ENCODE assay signal across 20 cellular contexts in the genomic region with DNA sequence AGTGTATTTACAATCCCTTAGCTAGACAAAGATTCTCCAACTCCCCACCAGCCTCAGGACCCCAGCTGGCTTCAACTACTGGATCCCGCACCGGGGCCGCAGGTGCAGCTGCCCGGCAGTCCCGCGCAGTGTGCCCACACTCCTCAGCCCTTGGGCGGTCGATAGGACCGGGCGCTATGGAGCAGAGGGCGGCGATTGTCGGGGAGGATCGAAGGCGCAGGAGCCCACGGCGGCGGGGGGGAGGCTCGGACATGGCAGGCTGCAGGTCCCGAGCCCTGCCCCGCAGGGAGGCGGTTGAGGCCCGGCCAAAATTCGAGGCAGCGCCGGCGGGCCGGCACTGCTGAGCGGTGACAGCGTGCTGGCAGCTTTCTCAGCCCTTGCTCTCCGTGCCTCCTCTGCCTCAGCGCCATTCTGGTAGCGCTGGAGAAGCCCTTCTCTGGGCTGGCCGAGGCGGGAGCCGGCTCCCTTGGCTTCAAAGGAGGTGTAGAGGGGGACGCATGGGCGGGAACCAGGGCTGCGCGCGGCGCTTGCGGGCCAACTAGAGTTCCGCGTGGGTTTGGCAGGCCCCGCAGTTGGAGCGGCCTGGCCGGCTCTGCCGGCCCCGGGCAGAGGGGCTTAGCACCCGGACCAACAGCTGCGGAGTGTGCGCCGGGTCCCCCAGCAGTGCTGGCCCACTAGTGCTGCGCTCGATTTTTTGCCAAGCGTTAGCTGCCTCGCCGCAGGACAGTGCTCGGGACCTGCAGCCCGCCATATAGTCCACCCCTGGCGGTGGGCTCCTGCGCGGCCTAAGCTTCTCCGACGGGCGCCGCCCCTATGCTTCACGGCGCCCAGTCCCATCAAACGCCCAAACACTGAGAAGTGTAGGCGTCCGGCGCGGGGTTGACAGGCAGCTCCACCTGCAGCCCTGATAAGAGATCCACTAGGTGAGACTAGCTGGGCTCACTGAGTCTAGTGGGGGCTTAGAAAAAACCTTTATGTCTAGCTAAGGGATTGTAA. TPM values are rescaled to one million over a fixed set of nuclear protein-coding genes. Genes with fewer than 3 reads are reported as not detected.
DNase-seq lines count a peak whose midpoint lies in the region; ATAC-seq and TF ChIP-seq lines count a peak whose summit lies in the region.
"Had no signal": no experiment of that assay in that cellular context is flagged by ENCODE, and none has a peak within 500 bp of the region (broad histone marks: within the 10 kb centered on the region; RNA-seq: fewer than 3 reads in every experiment).

No MANE protein-coding gene starts in this region.

- DNase-seq in Right ventricle myocardium superior (peak; percentile 43), right atrium auricular region (ENCODE audit: low spot score) (no peak), heart right ventricle (peak; percentile 8 to 40), osteoblast (ENCODE audit: insufficient read length, low spot score, missing footprints) (no peak), vagina (ENCODE audit: extremely low spot score in 2 of 2) (no peak), NK-92 (lab: John Stamatoyannopoulos, UW; ENCODE audit: unreplicated experiment) (no peak)
- DNase-seq: activated CD4-positive, alpha-beta T cell treated with anti-CD3 and anti-CD28 coated beads for 4 hours; Calu3; mesendoderm; naive thymus-derived CD8-positive, alpha-beta T cell; NCI-H187; NCI-H345; PC-3; SIG-M5; stimulated activated CD4-positive, alpha-beta T cell treated with anti-CD3 and anti-CD28 coated beads, Interleukin-4, amount 100 ng/mL, for 1 hour; T-helper 1 cell had no signal

- H3K36me3 ChIP-seq in right atrium auricular region (no peaks in the 10 kb centered on the region), heart right ventricle (no peaks in the 10 kb centered on the region), osteoblast (ENCODE audit: insufficient read depth, low read length) (no peaks in the 10 kb centered on the region), vagina (no peaks in the 10 kb centered on the region)
- H3K36me3 ChIP-seq: BLaER1 had no signal

- H4K20me1 ChIP-seq in osteoblast (ENCODE audit: insufficient read depth, low read length), result no peaks in the 10 kb centered on the region
- H4K20me1 ChIP-seq: BLaER1 had no signal

- TF ChIP-seq CTCF in right atrium auricular region (IDR thresholded peaks at IDR 0.05), result no peak
- no peak for TF ChIP-seq CTCF in heart right ventricle (IDR thresholded peaks at IDR 0.05)
- no peak for TF ChIP-seq CTCF in osteoblast (IDR thresholded peaks at IDR 0.05; ENCODE audit: extremely low read depth, low read depth, low read length)
- TF ChIP-seq CTCF in vagina (IDR thresholded peaks at IDR 0.05), result no peak

- peak overlapping the region in 1 of 2 donors; percentile 21 for H3K4me3 ChIP-seq in right atrium auricular region
- H3K4me3 ChIP-seq in heart right ventricle, result peak overlapping the region in 6 of 10 donors; percentile 19 to 32 (median 26)
- H3K4me3 ChIP-seq in osteoblast (ENCODE audit: insufficient read depth, low read length), result peak overlapping the region; percentile 6
- peak overlapping the region; percentile 7 to 8 for H3K4me3 ChIP-seq in vagina
- H3K4me3 ChIP-seq: BLaER1 had no signal

- H3K27me3 ChIP-seq in right atrium auricular region (no peaks in the 10 kb centered on the region), heart right ventricle (peaks cover 0 to 7% (median 0%) of the 10 kb centered on the region in 7 donors), osteoblast (ENCODE audit: insufficient read depth, low read length) (no peaks in the 10 kb centered on the region), vagina (no peaks in the 10 kb centered on the region)
- H3K27me3 ChIP-seq: BLaER1 had no signal

- 54 to 85% methylated on average over 74 to 75 of the region's 75 CpGs for WGBS in heart right ventricle, 2 donors

- H2AFZ ChIP-seq in osteoblast (ENCODE audit: low read length), result peak overlapping the region; percentile 44
- H2AFZ ChIP-seq: parathyroid adenoma had no signal

- H3K4me2 ChIP-seq in osteoblast (ENCODE audit: insufficient read depth, low read length), result no peak overlapping the region
- H3K4me2 ChIP-seq: BLaER1 had no signal

- no peak overlapping the region for H3K27ac ChIP-seq in right atrium auricular region
- H3K27ac ChIP-seq in heart right ventricle, result no peak overlapping the region
- H3K27ac ChIP-seq in osteoblast (ENCODE audit: low read depth, low read length), result no peak overlapping the region
- no peak overlapping the region for H3K27ac ChIP-seq in vagina
- H3K27ac ChIP-seq: BLaER1, parathyroid adenoma had no signal

- H3K4me1 ChIP-seq in right atrium auricular region (peaks cover 0 to 4% of the 10 kb centered on the region in 2 donors), heart right ventricle (peaks cover 0 to 2% (median 0%) of the 10 kb centered on the region in 9 donors), osteoblast (ENCODE audit: insufficient read depth, low read length) (peaks cover 16% of the 10 kb centered on the region), vagina (peaks cover 8% of the 10 kb centered on the region)
- H3K4me1 ChIP-seq: parathyroid adenoma had no signal

- no peaks in the 10 kb centered on the region for H3K79me2 ChIP-seq in osteoblast (ENCODE audit: insufficient read depth, low read length)
- H3K79me2 ChIP-seq: parathyroid adenoma had no signal

- ATAC-seq in Right ventricle myocardium superior (ENCODE audit: poor library complexity) (peak; percentile 74), heart right ventricle (peak in 7 of 8 donors; percentile 37 to 92 (median 66)), HG02973 (IDR thresholded peaks at IDR 0.05; ENCODE audit: unreplicated experiment) (no peak), GM21423 (IDR thresholded peaks at IDR 0.05; ENCODE audit: unreplicated experiment) (no peak)
- ATAC-seq: naive thymus-derived CD8-positive, alpha-beta T cell; PC-3 had no signal

- no peak for TF ChIP-seq POLR2A in vagina (IDR thresholded peaks at IDR 0.05)

- intact Hi-C loops in Right ventricle myocardium superior (cut with DNase I), result no loop called here
- intact Hi-C loops in heart right ventricle (cut with DNase I), result no loop called here
- intact Hi-C loops in vagina (cut with DNase I), result no loop called here

- H3K9me3 ChIP-seq in right atrium auricular region, result no peaks in the 10 kb centered on the region
- no peaks in the 10 kb centered on the region for H3K9me3 ChIP-seq in heart right ventricle
- H3K9me3 ChIP-seq in osteoblast (ENCODE audit: low read depth, low read length), result no peaks in the 10 kb centered on the region
- H3K9me3 ChIP-seq in vagina, result no peaks in the 10 kb centered on the region

RNA-seq across cellular contexts. Expression of gene KIF13A, which starts 32.4 kb away (rescaled TPM):
- total RNA-seq in Right ventricle myocardium superior (52.7 TPM), right atrium auricular region (10 to 100 TPM; 56.6 to 68.3 TPM), heart right ventricle (100 to 1,000 TPM in 6 of 10 donors, 10 to 100 TPM in 4; 48.0 to 198 (median 118) TPM), osteoblast (61.5 and 90.5 TPM in 2 replicates), vagina (43.0 TPM)
- polyA plus RNA-seq in heart right ventricle, result 10 to 100 TPM; 16.7 to 17.2 TPM
- polyA plus RNA-seq: naive thymus-derived CD8-positive, alpha-beta T cell had no signal

Comparison
In these comparisons a context has a peak if more than half of its experiments do, and no peak if none do; other contexts are left out.
1. DNase-seq: peak in Right ventricle myocardium superior (single experiment) and heart right ventricle (2 of 2); none in right atrium auricular region (single experiment), osteoblast (single experiment), vagina (0 of 2) and NK-92 (single experiment).
2. ATAC-seq: peak in Right ventricle myocardium superior (single experiment) and heart right ventricle (7 of 8); none in HG02973 (single experiment) and GM21423 (single experiment).